ENCODE assay signal across 7 cellular contexts in the genomic region with DNA sequence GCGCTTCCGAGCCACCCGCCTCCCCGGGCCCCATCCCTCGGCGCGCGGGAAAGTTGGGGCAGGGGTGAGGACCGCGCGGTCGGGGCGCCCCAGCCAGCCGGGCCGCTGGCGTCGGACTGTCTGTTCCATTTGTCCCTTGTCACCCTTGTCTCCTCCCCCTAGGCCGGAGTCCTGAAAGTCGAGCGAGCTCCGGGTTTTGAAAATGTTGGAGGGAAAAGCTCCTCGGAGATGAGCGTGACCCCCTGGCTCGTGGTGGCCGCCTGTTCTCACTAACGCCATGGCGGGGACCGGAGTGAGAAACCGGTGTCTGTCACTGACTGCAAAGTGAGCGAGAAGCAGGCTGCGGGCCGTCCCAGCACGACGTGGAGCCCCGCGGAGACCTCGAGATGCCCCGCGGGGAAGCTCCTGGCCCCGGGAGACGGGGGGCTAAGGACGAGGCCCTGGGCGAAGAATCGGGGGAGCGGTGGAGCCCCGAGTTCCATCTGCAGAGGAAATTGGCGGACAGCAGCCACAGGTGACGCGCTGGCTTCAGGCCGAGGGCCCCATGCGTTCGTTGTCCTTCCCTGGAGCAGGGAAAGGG. TPM values are rescaled to one million over a fixed set of nuclear protein-coding genes. Genes with fewer than 3 reads are reported as not detected.
DNase-seq lines count a peak whose midpoint lies in the region; ATAC-seq and TF ChIP-seq lines count a peak whose summit lies in the region.

No MANE protein-coding gene starts in this region.

- H3K4me3 Mint-ChIP-seq in activated naive CD8-positive, alpha-beta T cell treated with anti-CD3 and anti-CD28 coated beads, Interleukin-2, amount 10 ng/mL, durations not matched to agents 7 days and 5 days, result no peak overlapping the region

- intact Hi-C loops in spleen (cut with DNase I; ENCODE audit: low total_unique reads), result no loop called here

- no peak overlapping the region for H3K9ac ChIP-seq in iPS-18a (ENCODE audit: low read length)

- ATAC-seq in activated naive CD8-positive, alpha-beta T cell treated with anti-CD3 and anti-CD28 coated beads, Interleukin-2, amount 10 ng/mL, durations not matched to agents 7 days and 5 days (ENCODE audit: low read depth), result no peak
- ATAC-seq in HG03280 (IDR thresholded peaks at IDR 0.05; ENCODE audit: unreplicated experiment), result no peak
- ATAC-seq in HG03439 (IDR thresholded peaks at IDR 0.05; ENCODE audit: unreplicated experiment), result no peak

- H3K9me3 Mint-ChIP-seq in activated naive CD8-positive, alpha-beta T cell treated with anti-CD3 and anti-CD28 coated beads, Interleukin-2, amount 10 ng/mL, durations not matched to agents 7 days and 5 days, result peaks cover 2% of the 10 kb centered on the region

- H3K9me3 ChIP-seq in iPS-18a (ENCODE audit: control insufficient read depth, low read depth, low read length) (peaks cover 3% of the 10 kb centered on the region), spleen (peaks cover 0 to 5% (median 0%) of the 10 kb centered on the region in 8 donors)

- H3K27ac Mint-ChIP-seq in activated naive CD8-positive, alpha-beta T cell treated with anti-CD3 and anti-CD28 coated beads, Interleukin-2, amount 10 ng/mL, durations not matched to agents 7 days and 5 days, result no peak overlapping the region

- TF ChIP-seq CTCF in HFF-Myc (IDR thresholded peaks at IDR 0.05; ENCODE audit: low read depth, low read length, missing control alignments) (no peak), spleen (IDR thresholded peaks at IDR 0.05 in 8 of 11, conservative IDR thresholded peaks at IDR 0.05 in 3 of 11) (no peak)

- H3K36me3 ChIP-seq in iPS-18a (ENCODE audit: control insufficient read depth, low read depth, low read length) (peaks cover 16% of the 10 kb centered on the region), spleen (peaks cover 0 to 37% (median 19%) of the 10 kb centered on the region in 6 donors)

- H3K27ac ChIP-seq in iPS-18a (ENCODE audit: low read length), result no peak overlapping the region
- H3K27ac ChIP-seq in spleen, result peak overlapping the region; percentile 69 to 87 (median 82)

- H3K27me3 ChIP-seq in iPS-18a (ENCODE audit: control insufficient read depth, insufficient read depth, low read length) (peaks cover 11% of the 10 kb centered on the region), spleen (replicated peaks in 1 of 7) (no peaks in the 10 kb centered on the region)

- H3K4me1 ChIP-seq in iPS-18a (ENCODE audit: control insufficient read depth, low read depth, low read length) (no peaks in the 10 kb centered on the region), spleen (peaks cover 5 to 62% (median 35%) of the 10 kb centered on the region in 6 donors)

- 44 to 74% (median 59%) methylated on average over 35 to 52 of the region's 52 CpGs for WGBS in spleen, 5 donors

- TF ChIP-seq POLR2A in spleen (IDR thresholded peaks at IDR 0.05), result no peak

- no peaks in the 10 kb centered on the region for H3K27me3 Mint-ChIP-seq in activated naive CD8-positive, alpha-beta T cell treated with anti-CD3 and anti-CD28 coated beads, Interleukin-2, amount 10 ng/mL, durations not matched to agents 7 days and 5 days

- DNase-seq in HFF-Myc (ENCODE audit: extremely low read depth, low read depth), result no peak
- peak; percentile 30 for DNase-seq in activated naive CD8-positive, alpha-beta T cell treated with anti-CD3 and anti-CD28 coated beads, Interleukin-2, amount 10 ng/mL, durations not matched to agents 7 days and 5 days
- peak; percentile 89 for DNase-seq in spleen
- no peak for DNase-seq in activated CD4-positive, CD25-positive, alpha-beta regulatory T cell treated with anti-CD3 and anti-CD28 coated beads, Interleukin-2, amount 50 U/mL, for 72 hours

- H3K4me1 Mint-ChIP-seq in activated naive CD8-positive, alpha-beta T cell treated with anti-CD3 and anti-CD28 coated beads, Interleukin-2, amount 10 ng/mL, durations not matched to agents 7 days and 5 days, result peaks cover 23% of the 10 kb centered on the region

- POLR2A ChIA-PET in activated naive CD8-positive, alpha-beta T cell treated with anti-CD3 and anti-CD28 coated beads, Interleukin-2, amount 10 ng/mL, durations not matched to agents 7 days and 5 days (lab: Charles Lee), result no interaction called here

- H3K4me3 ChIP-seq in HFF-Myc (replicated peaks; ENCODE audit: low read depth, low read length), result peak overlapping the region; percentile 35
- H3K4me3 ChIP-seq in iPS-18a (ENCODE audit: low read length), result peak overlapping the region; percentile 21
- H3K4me3 ChIP-seq in spleen, result peak overlapping the region; percentile 40 to 77 (median 54)

- peaks cover 4% of the 10 kb centered on the region for H3K36me3 Mint-ChIP-seq in activated naive CD8-positive, alpha-beta T cell treated with anti-CD3 and anti-CD28 coated beads, Interleukin-2, amount 10 ng/mL, durations not matched to agents 7 days and 5 days

RNA-seq across cellular contexts. Expression of a gene that starts 0.5 kb away (rescaled TPM):
- 1 to 10 TPM; 3.3 to 3.6 TPM for total RNA-seq in activated naive CD8-positive, alpha-beta T cell treated with anti-CD3 and anti-CD28 coated beads, Interleukin-2, amount 10 ng/mL, durations not matched to agents 7 days and 5 days
- total RNA-seq in spleen, result 10 to 100 TPM in 5 of 7 donors, 1 to 10 TPM in 2; 7.7 to 17.5 (median 14.1) TPM
- 1 to 10 TPM; 1.7 to 3.5 (median 3.2) TPM for polyA plus RNA-seq in spleen

RNA-seq across cellular contexts. Expression of a gene that starts 13.5 kb away (rescaled TPM):
- 10 to 100 TPM; 44.7 to 51.3 TPM for total RNA-seq in activated naive CD8-positive, alpha-beta T cell treated with anti-CD3 and anti-CD28 coated beads, Interleukin-2, amount 10 ng/mL, durations not matched to agents 7 days and 5 days
- total RNA-seq in spleen, result 100 to 1,000 TPM in 3 of 7 donors, 10 to 100 TPM in 4; 71.5 to 181 (median 90.6) TPM
- polyA plus RNA-seq in spleen, result 10 to 100 TPM; 29.9 to 52.1 (median 31.1) TPM

Comparison
In these comparisons a context has a peak if more than half of its experiments do, and no peak if none do; other contexts are left out.
1. DNase-seq: peak in activated naive CD8-positive, alpha-beta T cell treated with anti-CD3 and anti-CD28 coated beads, Interleukin-2, amount 10 ng/mL, durations not matched to agents 7 days and 5 days (single experiment) and spleen (single experiment); none in HFF-Myc (single experiment) and activated CD4-positive, CD25-positive, alpha-beta regulatory T cell treated with anti-CD3 and anti-CD28 coated beads, Interleukin-2, amount 50 U/mL, for 72 hours (single experiment).
2. Peak in every context shown above with its lines, with median percentiles within 50 percentile points of each other: H3K4me3 ChIP-seq.